Comparison of ENCODE assay signal across 8 cellular contexts in genomic region chr10:3828404-3829192, GRCh38. TPM values are rescaled to one million over a fixed set of nuclear protein-coding genes. Genes with fewer than 3 reads are reported as not detected.
DNase-seq lines count a peak whose midpoint lies in the region; ATAC-seq and TF ChIP-seq lines count a peak whose summit lies in the region.

No MANE protein-coding gene starts in this region.

- peak; percentile 53 for ATAC-seq in GM18867 (IDR thresholded peaks at IDR 0.05; ENCODE audit: unreplicated experiment)

- TF ChIP-seq POLR2A in NB4 (IDR thresholded peaks at IDR 0.05; ENCODE audit: extremely low read depth, insufficient read length), result no peak

- H3K4me3 ChIP-seq in NB4 (ENCODE audit: low read depth, low read length), result peak overlapping the region; percentile 49

- DNase-seq in NB4 (ENCODE audit: low read depth) (peak; percentile 32), amniotic stem cell (lab: John Stamatoyannopoulos, UW) (peak; percentile 52), inferior parietal cortex (ENCODE audit: extremely low spot score) (peak; percentile 58), cerebellum (ENCODE audit: low spot score) (no peak), T1000 (lab: John Stamatoyannopoulos, UW) (no peak), 8988T (no peak)
- DNase-seq in stimulated activated CD4-positive, alpha-beta T cell treated with anti-CD3 and anti-CD28 coated beads, Interleukin-4, amount 100 ng/mL, for 1 hour, result peak; percentile 46

- TF ChIP-seq CTCF in NB4 (IDR thresholded peaks at IDR 0.05; ENCODE audit: low read depth, low read length), result no peak

RNA-seq across cellular contexts. Expression of gene KLF6, which starts 43.6 kb away (rescaled TPM):
- 35.0 TPM for total RNA-seq in cerebellum

Comparison
In these comparisons a context has a peak if more than half of its experiments do, and no peak if none do; other contexts are left out.
1. DNase-seq: peak in NB4 (single experiment), amniotic stem cell (single experiment), inferior parietal cortex (single experiment) and stimulated activated CD4-positive, alpha-beta T cell treated with anti-CD3 and anti-CD28 coated beads, Interleukin-4, amount 100 ng/mL, for 1 hour (single experiment); none in cerebellum (single experiment), T1000 (single experiment) and 8988T (single experiment).